ENCODE assay signal across 12 cellular contexts in genomic region chr2:227608469-227609338, GRCh38. TPM values are rescaled to one million over a fixed set of nuclear protein-coding genes. Genes with fewer than 3 reads are reported as not detected.
A peak's percentile ranks its signal among the peaks of the same experiment; 100 is the strongest.
DNase-seq lines count a peak whose midpoint lies in the region; ATAC-seq and TF ChIP-seq lines count a peak whose summit lies in the region.
"Had no signal": no experiment of that assay in that cellular context is flagged by ENCODE, and none has a peak within 500 bp of the region (broad histone marks: within the 10 kb centered on the region; RNA-seq: fewer than 3 reads in every experiment).

No MANE protein-coding gene starts in this region.

- H3K4me3 Mint-ChIP-seq in activated naive CD4-positive, alpha-beta T cell treated with anti-CD3 and anti-CD28 coated beads for 36 hours = no peak overlapping the region
- H3K4me3 Mint-ChIP-seq in activated CD8-positive, alpha-beta T cell treated with anti-CD3 and anti-CD28 coated beads, Interleukin-2, amount 10 ng/mL, durations not matched to agents 7 days and 5 days = peak overlapping the region; percentile 25

- H3K4me2 ChIP-seq in mammary epithelial cell (ENCODE audit: insufficient read depth, low read depth, low read length) = no peak overlapping the region

- no peaks in the 10 kb centered on the region for H3K79me2 ChIP-seq in mammary epithelial cell (ENCODE audit: insufficient read depth, low read length)

- no peak overlapping the region for H2AFZ ChIP-seq in mammary epithelial cell (ENCODE audit: low read depth, low read length)

- in situ Hi-C loops in mammary epithelial cell (cut with MboI; ENCODE audit: low sequenced_read_pairs in 2 of 2) = no loop called here

- 70 to 79% methylated on average over 9 to 14 of the region's 16 CpGs for WGBS in testis, 2 donors
- 69% methylated on average over 6 of the region's 16 CpGs for WGBS in mammary epithelial cell (ENCODE audit: low coverage, missing lambda C conversion rate)

- intact Hi-C loops in activated naive CD4-positive, alpha-beta T cell treated with anti-CD3 and anti-CD28 coated beads for 36 hours (cut with micrococcal nuclease) = no loop called here
- intact Hi-C loops in testis (cut with DNase I; ENCODE audit: low total_unique reads) (no loop called here), mammary epithelial cell (cut with micrococcal nuclease) (no loop called here)

- CTCF ChIA-PET in activated naive CD4-positive, alpha-beta T cell treated with anti-CD3 and anti-CD28 coated beads for 36 hours (lab: Charles Lee) = interaction anchor here (0.6 to 2.1 kb wide), 7 partner anchors 36 to 205 kb away, joined by 3 to 6 read pairs (median 4); no protein-coding TSS in a partner anchor
- CTCF ChIA-PET in activated CD8-positive, alpha-beta T cell treated with anti-CD3 and anti-CD28 coated beads, Interleukin-2, amount 10 ng/mL, durations not matched to agents 7 days and 5 days (lab: Charles Lee) = no interaction called here
- CTCF ChIA-PET in mammary epithelial cell (lab: Charles Lee; ENCODE audit: low non-redundant PET) = no interaction called here

- no peak overlapping the region for H3K27ac ChIP-seq in testis
- H3K27ac ChIP-seq in mammary epithelial cell (ENCODE audit: insufficient read depth, low read depth, low read length) = no peak overlapping the region

- no peak for TF ChIP-seq CTCF in testis (IDR thresholded peaks at IDR 0.05)
- no peak for TF ChIP-seq CTCF in mammary epithelial cell (conservative IDR thresholded peaks at IDR 0.05 in 1 of 2, IDR thresholded peaks at IDR 0.05 in 1 of 2; ENCODE audit: extremely low read depth in 1 of 2, insufficient read depth in 1 of 2, low read depth in 1 of 2, low read length in 2 of 2)

- H3K9ac ChIP-seq in mammary epithelial cell (ENCODE audit: insufficient read depth, low read length) = no peak overlapping the region

- dilution Hi-C loops in mammary epithelial cell (cut with HindIII; ENCODE audit: low sequenced_read_pairs) = no loop called here

- H4K20me1 ChIP-seq in mammary epithelial cell (ENCODE audit: insufficient read depth, low read length) = no peaks in the 10 kb centered on the region

- POLR2A ChIA-PET in activated CD8-positive, alpha-beta T cell treated with anti-CD3 and anti-CD28 coated beads, Interleukin-2, amount 10 ng/mL, durations not matched to agents 7 days and 5 days (lab: Charles Lee) = no interaction called here

- no peak overlapping the region for H3K4me3 ChIP-seq in testis
- H3K4me3 ChIP-seq in mammary epithelial cell (replicated peaks in 1 of 3; ENCODE audit: insufficient read depth in 1 of 3, low read depth in 2 of 3, low read length in 3 of 3) = no peak overlapping the region

- peaks cover 31% of the 10 kb centered on the region for H3K27me3 Mint-ChIP-seq in activated naive CD4-positive, alpha-beta T cell treated with anti-CD3 and anti-CD28 coated beads for 36 hours (ENCODE audit: low read depth)
- H3K27me3 Mint-ChIP-seq in activated CD8-positive, alpha-beta T cell treated with anti-CD3 and anti-CD28 coated beads, Interleukin-2, amount 10 ng/mL, durations not matched to agents 7 days and 5 days (ENCODE audit: low read depth) = peaks cover 45% of the 10 kb centered on the region

- no peak for TF ChIP-seq POLR2A in testis (IDR thresholded peaks at IDR 0.05)

- H3K27me3 ChIP-seq in testis = no peaks in the 10 kb centered on the region
- H3K27me3 ChIP-seq in mammary epithelial cell (ENCODE audit: insufficient read depth, low read length) = no peaks in the 10 kb centered on the region

- BruUV-seq in mammary epithelial cell (replicated peaks; lab: Mats Ljungman, UMichigan) = no TSS peak

- H3K9me3 Mint-ChIP-seq in activated naive CD4-positive, alpha-beta T cell treated with anti-CD3 and anti-CD28 coated beads for 36 hours = no peaks in the 10 kb centered on the region
- no peaks in the 10 kb centered on the region for H3K9me3 Mint-ChIP-seq in activated CD8-positive, alpha-beta T cell treated with anti-CD3 and anti-CD28 coated beads, Interleukin-2, amount 10 ng/mL, durations not matched to agents 7 days and 5 days (ENCODE audit: insufficient read depth)

- no peaks in the 10 kb centered on the region for H3K4me1 ChIP-seq in testis
- no peaks in the 10 kb centered on the region for H3K4me1 ChIP-seq in mammary epithelial cell (ENCODE audit: insufficient read depth, low read length)

- no peaks in the 10 kb centered on the region for H3K36me3 ChIP-seq in testis (ENCODE audit: low read depth, missing control alignments)
- no peaks in the 10 kb centered on the region for H3K36me3 ChIP-seq in mammary epithelial cell (ENCODE audit: insufficient read depth, low read length)

- no peaks in the 10 kb centered on the region for H3K36me3 Mint-ChIP-seq in activated naive CD4-positive, alpha-beta T cell treated with anti-CD3 and anti-CD28 coated beads for 36 hours (ENCODE audit: low read depth)
- no peaks in the 10 kb centered on the region for H3K36me3 Mint-ChIP-seq in activated CD8-positive, alpha-beta T cell treated with anti-CD3 and anti-CD28 coated beads, Interleukin-2, amount 10 ng/mL, durations not matched to agents 7 days and 5 days (ENCODE audit: low read depth)

- H3K27ac Mint-ChIP-seq in activated naive CD4-positive, alpha-beta T cell treated with anti-CD3 and anti-CD28 coated beads for 36 hours = no peak overlapping the region
- peak overlapping the region; percentile 5 for H3K27ac Mint-ChIP-seq in activated CD8-positive, alpha-beta T cell treated with anti-CD3 and anti-CD28 coated beads, Interleukin-2, amount 10 ng/mL, durations not matched to agents 7 days and 5 days

- peak; percentile 10 for DNase-seq in activated naive CD4-positive, alpha-beta T cell treated with anti-CD3 and anti-CD28 coated beads for 36 hours
- no peak for DNase-seq in activated naive CD4-positive, alpha-beta T cell (lab: John Stamatoyannopoulos, UW)
- no peak for DNase-seq in activated CD8-positive, alpha-beta T cell treated with anti-CD3 and anti-CD28 coated beads, Interleukin-2, amount 10 ng/mL, durations not matched to agents 7 days and 5 days
- DNase-seq in testis = no peak
- DNase-seq in DMS 273 treated with DMSO at 0.1 percent for 48 hours (lab: John Stamatoyannopoulos, UW) = no peak
- DNase-seq in mammary epithelial cell = no peak
- DNase-seq: activated effector memory CD4-positive, alpha-beta T cell treated with Interleukin-2 at 50 U/mL for 16 hours; H7; NCI-H82 had no signal

- ATAC-seq in HG03469 (IDR thresholded peaks at IDR 0.05; ENCODE audit: unreplicated experiment) (peak; percentile 58), HG02588 (IDR thresholded peaks at IDR 0.05; ENCODE audit: unreplicated experiment) (no peak)
- no peak for ATAC-seq in activated CD8-positive, alpha-beta T cell treated with anti-CD3 and anti-CD28 coated beads, Interleukin-2, amount 10 ng/mL, durations not matched to agents 7 days and 5 days

- peaks cover 14% of the 10 kb centered on the region for H3K4me1 Mint-ChIP-seq in activated naive CD4-positive, alpha-beta T cell treated with anti-CD3 and anti-CD28 coated beads for 36 hours (ENCODE audit: low read depth)
- H3K4me1 Mint-ChIP-seq in activated CD8-positive, alpha-beta T cell treated with anti-CD3 and anti-CD28 coated beads, Interleukin-2, amount 10 ng/mL, durations not matched to agents 7 days and 5 days (ENCODE audit: low read depth) = peaks cover 11% of the 10 kb centered on the region

- H3K9me3 ChIP-seq in testis (no peaks in the 10 kb centered on the region), mammary epithelial cell (replicated peaks; ENCODE audit: insufficient read depth, low read length) (no peaks in the 10 kb centered on the region)

RNA-seq across cellular contexts. Expression of gene SCYGR3, which starts 5.9 kb away (rescaled TPM):
- not detected for total RNA-seq in activated naive CD4-positive, alpha-beta T cell treated with anti-CD3 and anti-CD28 coated beads for 36 hours
- not detected for total RNA-seq in activated CD8-positive, alpha-beta T cell treated with anti-CD3 and anti-CD28 coated beads, Interleukin-2, amount 10 ng/mL, durations not matched to agents 7 days and 5 days
- total RNA-seq in testis (not detected), mammary epithelial cell (not detected)
- polyA plus RNA-seq in testis (ENCODE audit: insufficient read depth, low read depth, low replicate concordance) (not detected), mammary epithelial cell (not detected)
- polyA minus RNA-seq in mammary epithelial cell = not detected
- total RNA-seq: H7 had no signal
- polyA plus RNA-seq: BJ had no signal

RNA-seq across cellular contexts. Expression of gene SCYGR4, which starts 8.6 kb away (rescaled TPM):
- not detected for total RNA-seq in activated naive CD4-positive, alpha-beta T cell treated with anti-CD3 and anti-CD28 coated beads for 36 hours
- total RNA-seq in activated CD8-positive, alpha-beta T cell treated with anti-CD3 and anti-CD28 coated beads, Interleukin-2, amount 10 ng/mL, durations not matched to agents 7 days and 5 days = not detected
- not detected for total RNA-seq in testis
- not detected for polyA plus RNA-seq in testis (ENCODE audit: insufficient read depth, low read depth, low replicate concordance)
- not detected for total RNA-seq in mammary epithelial cell
- polyA plus RNA-seq in mammary epithelial cell = not detected
- not detected for polyA minus RNA-seq in mammary epithelial cell
- total RNA-seq: H7 had no signal
- polyA plus RNA-seq: BJ had no signal

RNA-seq across cellular contexts. Expression of gene SCYGR2, which starts 10.0 kb away (rescaled TPM):
- not detected for total RNA-seq in activated naive CD4-positive, alpha-beta T cell treated with anti-CD3 and anti-CD28 coated beads for 36 hours
- total RNA-seq in activated CD8-positive, alpha-beta T cell treated with anti-CD3 and anti-CD28 coated beads, Interleukin-2, amount 10 ng/mL, durations not matched to agents 7 days and 5 days = not detected
- total RNA-seq in testis (not detected), mammary epithelial cell (not detected)
- polyA plus RNA-seq in testis (ENCODE audit: insufficient read depth, low read depth, low replicate concordance) (not detected), mammary epithelial cell (not detected)
- not detected for polyA minus RNA-seq in mammary epithelial cell
- total RNA-seq: H7 had no signal
- polyA plus RNA-seq: BJ had no signal

RNA-seq across cellular contexts. Expression of gene SCYGR5, which starts 57.9 kb away (rescaled TPM):
- not detected for total RNA-seq in activated naive CD4-positive, alpha-beta T cell treated with anti-CD3 and anti-CD28 coated beads for 36 hours
- total RNA-seq in activated CD8-positive, alpha-beta T cell treated with anti-CD3 and anti-CD28 coated beads, Interleukin-2, amount 10 ng/mL, durations not matched to agents 7 days and 5 days = not detected
- total RNA-seq in testis (not detected), mammary epithelial cell (not detected)
- polyA plus RNA-seq in testis (ENCODE audit: insufficient read depth, low read depth, low replicate concordance) (not detected), mammary epithelial cell (not detected)
- polyA minus RNA-seq in mammary epithelial cell = not detected
- total RNA-seq: H7 had no signal
- polyA plus RNA-seq: BJ had no signal
